10 cellular contexts compared by ENCODE assay signal in the genomic region with DNA sequence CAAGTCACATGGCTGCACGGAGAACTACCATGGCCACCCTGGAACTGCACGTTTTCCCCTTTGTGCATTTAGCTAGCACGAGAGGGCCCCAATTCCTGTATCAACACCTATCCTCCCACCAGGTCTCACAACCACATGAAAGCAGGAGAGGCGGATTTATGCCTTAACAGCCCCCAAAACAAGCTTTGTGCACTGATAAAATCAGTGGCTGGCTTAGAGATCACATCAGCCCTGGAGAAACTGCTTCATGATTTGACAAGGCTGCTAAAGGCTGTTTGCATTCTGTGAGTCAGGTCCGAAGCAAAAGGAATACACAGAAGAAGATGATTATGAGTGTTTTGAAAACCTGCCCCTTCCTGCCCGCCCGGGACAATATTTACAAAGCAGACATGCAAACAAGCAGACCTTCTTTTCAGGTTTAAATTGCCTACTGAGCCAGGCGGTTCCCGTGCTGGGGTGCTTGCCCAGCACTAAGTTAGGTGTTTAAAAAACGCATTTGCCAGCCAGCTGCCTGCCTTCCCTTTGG. TPM values are rescaled to one million over a fixed set of nuclear protein-coding genes. Genes with fewer than 3 reads are reported as not detected.
DNase-seq lines count a peak whose midpoint lies in the region; ATAC-seq, FAIRE-seq and TF ChIP-seq lines count a peak whose summit lies in the region.
"Had no signal": no experiment of that assay in that cellular context is flagged by ENCODE, and none has a peak within 500 bp of the region (broad histone marks: within the 10 kb centered on the region; RNA-seq: fewer than 3 reads in every experiment).

No MANE protein-coding gene starts in this region.

- TF ChIP-seq CTCF in pancreas (IDR thresholded peaks at IDR 0.05), result no peak

- H3K9me3 Mint-ChIP-seq in activated CD4-positive, alpha-beta T cell treated with anti-CD3 and anti-CD28 coated beads for 36 hours (ENCODE audit: low read depth), result no peaks in the 10 kb centered on the region

- H3K4me1 ChIP-seq in pancreas, result peaks cover 0 to 6% (median 5%) of the 10 kb centered on the region in 3 donors

- DNase-seq in activated CD4-positive, alpha-beta T cell treated with anti-CD3 and anti-CD28 coated beads for 36 hours, result peak; percentile 42
- DNase-seq in activated CD4-positive, alpha-beta T cell treated with anti-CD3 and anti-CD28 coated beads for 1 hour, result no peak
- DNase-seq in NCI-H2081 (lab: John Stamatoyannopoulos, UW), result peak; percentile 88 to 96
- peak; percentile 14 to 24 for DNase-seq in activated CD4-positive, alpha-beta T cell treated with anti-CD3 and anti-CD28 coated beads, Interleukin-2, amount 50 U/mL, for 48 hours
- no peak for DNase-seq in pancreas
- DNase-seq in occipital lobe (lab: John Stamatoyannopoulos, UW), result no peak
- DNase-seq in DMS79 treated with DMSO at 0.1 percent for 48 hours (lab: John Stamatoyannopoulos, UW), result no peak
- DNase-seq: small intestine; stimulated activated naive B cell treated with anti-CD40 and anti-IgM and Interleukin-4, amounts not matched to agents 10 μg/mL and 1 μg/mL and 100 μg/mL, for 72 hours had no signal

- WGBS in pancreas, 2 donors, result 43 to 44% methylated on average over 10 of the region's 10 CpGs

- H3K4me1 Mint-ChIP-seq in activated CD4-positive, alpha-beta T cell treated with anti-CD3 and anti-CD28 coated beads for 36 hours, result peaks cover 29% of the 10 kb centered on the region

- CTCF ChIA-PET in activated CD4-positive, alpha-beta T cell treated with anti-CD3 and anti-CD28 coated beads for 36 hours (lab: Charles Lee), result interaction anchor here (0.6 to 2.8 kb wide), 6 partner anchors 18 to 681 kb away, joined by 3 to 15 read pairs (median 4); no protein-coding TSS in a partner anchor

- no peak overlapping the region for H3K4me3 Mint-ChIP-seq in activated CD4-positive, alpha-beta T cell treated with anti-CD3 and anti-CD28 coated beads for 36 hours
- H3K4me3 Mint-ChIP-seq: stimulated activated naive B cell treated with anti-CD40 and anti-IgM and Interleukin-4, amounts not matched to agents 10 μg/mL and 1 μg/mL and 100 μg/mL, for 72 hours had no signal

- H3K27ac Mint-ChIP-seq in activated CD4-positive, alpha-beta T cell treated with anti-CD3 and anti-CD28 coated beads for 36 hours, result peak overlapping the region; percentile 79
- H3K27ac Mint-ChIP-seq: stimulated activated naive B cell treated with anti-CD40 and anti-IgM and Interleukin-4, amounts not matched to agents 10 μg/mL and 1 μg/mL and 100 μg/mL, for 72 hours had no signal

- H3K27ac ChIP-seq in pancreas, result no peak overlapping the region

- no peak for FAIRE-seq in pancreas (lab: Jason Lieb, UNC)
- FAIRE-seq: small intestine had no signal

- no peak overlapping the region for H3K4me3 ChIP-seq in pancreas

- peaks cover 2% of the 10 kb centered on the region for H3K27me3 Mint-ChIP-seq in activated CD4-positive, alpha-beta T cell treated with anti-CD3 and anti-CD28 coated beads for 36 hours
- H3K27me3 Mint-ChIP-seq: stimulated activated naive B cell treated with anti-CD40 and anti-IgM and Interleukin-4, amounts not matched to agents 10 μg/mL and 1 μg/mL and 100 μg/mL, for 72 hours had no signal

- POLR2A ChIA-PET in activated CD4-positive, alpha-beta T cell treated with anti-CD3 and anti-CD28 coated beads for 36 hours (lab: Charles Lee), result no interaction called here

- H3K36me3 ChIP-seq in pancreas, result no peaks in the 10 kb centered on the region

- no peaks in the 10 kb centered on the region for H3K9me3 ChIP-seq in pancreas

- intact Hi-C loops in activated CD4-positive, alpha-beta T cell treated with anti-CD3 and anti-CD28 coated beads for 36 hours (cut with DNase I, micrococcal nuclease), result no loop called here
- intact Hi-C loops in pancreas (cut with DNase I), result no loop called here

- peak; percentile 49 for ATAC-seq in activated CD4-positive, alpha-beta T cell treated with anti-CD3 and anti-CD28 coated beads for 36 hours
- peak in 3 of 4 donors; percentile 23 to 60 (median 44) for ATAC-seq in pancreas
- ATAC-seq in HG02885 (IDR thresholded peaks at IDR 0.05; ENCODE audit: poor library complexity, unreplicated experiment), result no peak
- ATAC-seq: stimulated activated naive B cell treated with anti-CD40 and anti-IgM and Interleukin-4, amounts not matched to agents 10 μg/mL and 1 μg/mL and 100 μg/mL, for 72 hours had no signal

- H3K36me3 Mint-ChIP-seq in activated CD4-positive, alpha-beta T cell treated with anti-CD3 and anti-CD28 coated beads for 36 hours (ENCODE audit: low read depth), result no peaks in the 10 kb centered on the region
- H3K36me3 Mint-ChIP-seq: stimulated activated naive B cell treated with anti-CD40 and anti-IgM and Interleukin-4, amounts not matched to agents 10 μg/mL and 1 μg/mL and 100 μg/mL, for 72 hours had no signal

- H3K27me3 ChIP-seq in pancreas, result no peaks in the 10 kb centered on the region

RNA-seq across cellular contexts. Expression of a gene that starts 25.9 kb away (rescaled TPM):
- total RNA-seq in activated CD4-positive, alpha-beta T cell treated with anti-CD3 and anti-CD28 coated beads for 36 hours, result under 1 TPM in 1 of 2 experiments, not detected in 1; 0.04 TPM
- total RNA-seq in pancreas (under 1 TPM in 5 of 6 donors, not detected in 1; 0.09 to 0.41 (median 0.23) TPM), occipital lobe (4.4 TPM)
- polyA plus RNA-seq in pancreas, result under 1 TPM; 0.07 to 0.11 TPM

Comparison
In these comparisons a context has a peak if more than half of its experiments do, and no peak if none do; other contexts are left out.
1. DNase-seq: peak in activated CD4-positive, alpha-beta T cell treated with anti-CD3 and anti-CD28 coated beads for 36 hours (single experiment), NCI-H2081 (2 of 2) and activated CD4-positive, alpha-beta T cell treated with anti-CD3 and anti-CD28 coated beads, Interleukin-2, amount 50 U/mL, for 48 hours (2 of 2); none in activated CD4-positive, alpha-beta T cell treated with anti-CD3 and anti-CD28 coated beads for 1 hour (single experiment), pancreas (0 of 6), occipital lobe (single experiment) and DMS79 treated with DMSO at 0.1 percent for 48 hours (single experiment).